13 cellular contexts compared by ENCODE assay signal in genomic region chr22:37401861-37402506, GRCh38. TPM values are rescaled to one million over a fixed set of nuclear protein-coding genes. Genes with fewer than 3 reads are reported as not detected.
"Had no signal": no experiment of that assay in that cellular context is flagged by ENCODE, and none has a peak within 500 bp of the region (broad histone marks: within the 10 kb centered on the region; RNA-seq: fewer than 3 reads in every experiment).

No MANE protein-coding gene starts in this region.

- H3K36me3 Mint-ChIP-seq: activated naive CD8-positive, alpha-beta T cell treated with anti-CD3 and anti-CD28 coated beads for 36 hours; immature natural killer cell; memory B cell had no signal

- H3K4me3 Mint-ChIP-seq: activated naive CD8-positive, alpha-beta T cell treated with anti-CD3 and anti-CD28 coated beads for 36 hours; immature natural killer cell; memory B cell; stimulated activated naive CD8-positive, alpha-beta T cell treated with anti-CD3 and anti-CD28 coated beads, Interleukin-15, amount 100 ng/mL, for 72 hours had no signal

- H3K27me3 Mint-ChIP-seq: activated naive CD8-positive, alpha-beta T cell treated with anti-CD3 and anti-CD28 coated beads for 36 hours had no signal

- H3K4me1 Mint-ChIP-seq: activated naive CD8-positive, alpha-beta T cell treated with anti-CD3 and anti-CD28 coated beads for 36 hours; immature natural killer cell; memory B cell; stimulated activated naive CD8-positive, alpha-beta T cell treated with anti-CD3 and anti-CD28 coated beads, Interleukin-15, amount 100 ng/mL, for 72 hours had no signal

- H3K9me3 Mint-ChIP-seq: activated naive CD8-positive, alpha-beta T cell treated with anti-CD3 and anti-CD28 coated beads for 36 hours; memory B cell; stimulated activated naive CD8-positive, alpha-beta T cell treated with anti-CD3 and anti-CD28 coated beads, Interleukin-15, amount 100 ng/mL, for 72 hours had no signal

- DNase-seq: activated CD4-positive, alpha-beta T cell treated with anti-CD3 and anti-CD28 coated beads, Interleukin-2, amount 50 U/mL, for 4 hours; activated CD4-positive, CD25-positive, alpha-beta regulatory T cell treated with anti-CD3 and anti-CD28 coated beads, Interleukin-2, amount 50 U/mL, for 72 hours; activated gamma-delta T cell treated with Interleukin-2 at 50 U/mL for 16 hours; activated naive CD8-positive, alpha-beta T cell treated with anti-CD3 and anti-CD28 coated beads for 36 hours; activated T-cell treated with anti-CD3 and anti-CD28 coated beads, Interleukin-2, amount 50 U/mL, for 48 hours; aorta; effector CD8-positive, alpha-beta T cell; immature natural killer cell; stimulated activated CD4-positive, alpha-beta T cell treated with anti-CD3 and anti-CD28 coated beads, Interleukin-4, amount 100 ng/mL, for 4 hours; stimulated activated naive CD8-positive, alpha-beta T cell treated with anti-CD3 and anti-CD28 coated beads, Interleukin-15, amount 100 ng/mL, for 72 hours; T-helper 2 cell had no signal

- H3K27ac Mint-ChIP-seq: activated naive CD8-positive, alpha-beta T cell treated with anti-CD3 and anti-CD28 coated beads for 36 hours; immature natural killer cell; memory B cell had no signal

- ATAC-seq: stimulated activated naive CD8-positive, alpha-beta T cell treated with anti-CD3 and anti-CD28 coated beads, Interleukin-15, amount 100 ng/mL, for 72 hours had no signal

RNA-seq across cellular contexts. Expression of gene ELFN2, which starts 25.3 kb away (rescaled TPM):
- polyA plus RNA-seq: aorta, cardiac muscle cell had no signal
